8 cellular contexts compared by ENCODE assay signal in the genomic region with DNA sequence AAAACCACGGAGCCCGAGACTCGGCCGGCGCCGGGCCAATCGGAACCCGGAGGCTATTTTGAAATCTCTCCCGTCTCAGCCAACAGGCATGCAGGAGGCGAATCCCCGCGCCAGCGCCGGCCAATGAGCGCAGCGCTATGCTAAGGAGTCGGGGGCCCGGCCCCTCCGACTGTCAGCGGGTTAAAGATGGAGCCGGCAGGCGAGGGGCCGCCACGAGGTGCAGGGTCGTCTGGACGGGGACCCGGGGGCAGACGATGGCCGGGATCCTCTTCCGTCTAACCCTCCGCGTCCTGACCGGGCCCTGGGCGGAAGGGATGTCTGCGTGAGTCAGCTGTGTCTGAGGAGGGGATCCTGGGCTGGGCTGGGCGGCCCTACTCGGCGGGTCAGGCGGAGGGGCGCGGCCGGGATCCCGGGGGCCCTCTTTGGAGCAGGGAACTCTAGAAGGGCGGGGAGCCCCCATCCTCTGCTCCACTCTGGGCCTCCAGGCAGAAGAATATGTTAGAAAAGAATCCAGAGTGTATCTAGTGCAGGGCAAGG. TPM values are rescaled to one million over a fixed set of nuclear protein-coding genes. Genes with fewer than 3 reads are reported as not detected.
A peak's percentile ranks its signal among the peaks of the same experiment; 100 is the strongest.
DNase-seq lines count a peak whose midpoint lies in the region; ATAC-seq, FAIRE-seq and TF ChIP-seq lines count a peak whose summit lies in the region.

No MANE protein-coding gene starts in this region.

- no peak for TF ChIP-seq CTCF in C4-2B (conservative IDR thresholded peaks at IDR 0.05)

- no peaks in the 10 kb centered on the region for H3K27me3 ChIP-seq in ectodermal cell (ENCODE audit: control insufficient read depth, insufficient read depth, low read length, poor library complexity, severe bottlenecking)

- H3K4me3 ChIP-seq in ectodermal cell (ENCODE audit: insufficient read depth, low read depth, low read length), result peak overlapping the region; percentile 92

- peak overlapping the region; percentile 57 for H3K27ac ChIP-seq in C4-2B
- H3K27ac ChIP-seq in ectodermal cell (ENCODE audit: insufficient read depth, low read depth, low read length, poor library complexity, severe bottlenecking), result peak overlapping the region; percentile 90

- peaks cover 14% of the 10 kb centered on the region for H3K4me1 ChIP-seq in ectodermal cell (ENCODE audit: control insufficient read depth, insufficient read depth, low read length)

- H3K36me3 ChIP-seq in ectodermal cell (ENCODE audit: control insufficient read depth, insufficient read depth, low read length), result peaks cover 16% of the 10 kb centered on the region

- 0% methylated on average over 44 of the region's 44 CpGs for WGBS in ectodermal cell, 2 experiments

- FAIRE-seq in GM19239 (lab: Jason Lieb, UNC), result peak; percentile 79

- peak; percentile 93 for DNase-seq in GM19239 (ENCODE audit: insufficient read length, low spot score)
- DNase-seq in NCI-H774 (lab: John Stamatoyannopoulos, UW), result peak; percentile 85
- DNase-seq in activated CD4-positive, alpha-beta T cell treated with anti-CD3 and anti-CD28 coated beads, Interleukin-2, amount 50 U/mL, for 4 hours, result peak; percentile 64 to 70
- DNase-seq in lung microvascular endothelial cell (ENCODE audit: low read depth in 2 of 2), result peak; percentile 84 to 86
- DNase-seq in stimulated activated CD4-positive, alpha-beta T cell treated with anti-CD3 and anti-CD28 coated beads, TNF-alpha, amount 100 ng/mL, for 1 hour (ENCODE audit: low read depth in 3 of 3, low spot score in 1 of 3), result peak in 2 of 3 donors; percentile 59 to 73

- H3K9me3 ChIP-seq in ectodermal cell (ENCODE audit: control insufficient read depth, low read length), result no peaks in the 10 kb centered on the region

- peak; percentile 87 for ATAC-seq in HG03432 (IDR thresholded peaks at IDR 0.05; ENCODE audit: unreplicated experiment)

RNA-seq across cellular contexts. Expression of gene SDF2L1, which starts 10.0 kb away (rescaled TPM):
- polyA plus RNA-seq in ectodermal cell (2013, experiment 1 of 4), result 16.1 TPM
- 13.8 TPM for polyA plus RNA-seq in ectodermal cell (2013, experiment 2 of 4)
- 18.5 TPM for polyA plus RNA-seq in ectodermal cell (2013, experiment 3 of 4)
- polyA plus RNA-seq in ectodermal cell (2013, experiment 4 of 4), result 17.7 TPM
- total RNA-seq in lung microvascular endothelial cell, result 32.7 and 34.9 TPM in 2 replicates

RNA-seq across cellular contexts. Expression of gene PPIL2, which starts 13.7 kb away (rescaled TPM):
- polyA plus RNA-seq in ectodermal cell (2013, experiment 1 of 4), result 37.0 TPM
- polyA plus RNA-seq in ectodermal cell (2013, experiment 2 of 4), result 42.4 TPM
- polyA plus RNA-seq in ectodermal cell (2013, experiment 3 of 4), result 29.6 TPM
- polyA plus RNA-seq in ectodermal cell (2013, experiment 4 of 4), result 35.7 TPM
- 11.3 and 13.3 TPM in 2 replicates for total RNA-seq in lung microvascular endothelial cell

RNA-seq across cellular contexts. Expression of gene CCDC116, which starts 19.5 kb away (rescaled TPM):
- polyA plus RNA-seq in ectodermal cell (2013, experiment 1 of 4), result 0.31 TPM
- 0.41 TPM for polyA plus RNA-seq in ectodermal cell (2013, experiment 2 of 4)
- polyA plus RNA-seq in ectodermal cell (2013, experiment 3 of 4), result 0.27 TPM
- polyA plus RNA-seq in ectodermal cell (2013, experiment 4 of 4), result 0.24 TPM
- total RNA-seq in lung microvascular endothelial cell, result not detected in 2 replicates

RNA-seq across cellular contexts. Expression of gene YDJC, which starts 22.3 kb away (rescaled TPM):
- 10.5 TPM for polyA plus RNA-seq in ectodermal cell (2013, experiment 1 of 4)
- 11.6 TPM for polyA plus RNA-seq in ectodermal cell (2013, experiment 2 of 4)
- polyA plus RNA-seq in ectodermal cell (2013, experiment 3 of 4), result 12.9 TPM
- polyA plus RNA-seq in ectodermal cell (2013, experiment 4 of 4), result 12.4 TPM
- 10.5 and 12.0 TPM in 2 replicates for total RNA-seq in lung microvascular endothelial cell

Comparison
In these comparisons a context has a peak if more than half of its experiments do, and no peak if none do; other contexts are left out.
1. Peak in every context shown above with its lines: DNase-seq, ATAC-seq, H3K4me3 ChIP-seq and H3K27ac ChIP-seq.